ENCODE assay signal across 8 cellular contexts in genomic region chr2:148926291-148926961, GRCh38. TPM values are rescaled to one million over a fixed set of nuclear protein-coding genes. Genes with fewer than 3 reads are reported as not detected.
DNase-seq lines count a peak whose midpoint lies in the region; ATAC-seq and TF ChIP-seq lines count a peak whose summit lies in the region.

No MANE protein-coding gene starts in this region.

- H3K4me3 ChIP-seq in AG09309 (ENCODE audit: control insufficient read depth, low read depth, low read length) = no peak overlapping the region

- no peaks in the 10 kb centered on the region for H3K9me3 Mint-ChIP-seq in activated naive CD4-positive, alpha-beta T cell treated with anti-CD3 and anti-CD28 coated beads, Interleukin-2, amount 50 U/mL, for 72 hours

- TF ChIP-seq CTCF in AG09309 (IDR thresholded peaks at IDR 0.05; ENCODE audit: control insufficient read depth, insufficient read depth, low read depth, low read length, missing control alignments) = peak; percentile 78

- peak overlapping the region; percentile 85 to 91 for H3K27ac Mint-ChIP-seq in activated naive CD4-positive, alpha-beta T cell treated with anti-CD3 and anti-CD28 coated beads, Interleukin-2, amount 50 U/mL, for 72 hours

- peaks cover 6 to 17% of the 10 kb centered on the region in 2 donors for H3K36me3 Mint-ChIP-seq in activated naive CD4-positive, alpha-beta T cell treated with anti-CD3 and anti-CD28 coated beads, Interleukin-2, amount 50 U/mL, for 72 hours

- ATAC-seq in GM18858 (IDR thresholded peaks at IDR 0.05; ENCODE audit: unreplicated experiment) (peak; percentile 85), HG03066 (IDR thresholded peaks at IDR 0.05; ENCODE audit: low read depth, unreplicated experiment) (peak; percentile 89)
- ATAC-seq in activated naive CD4-positive, alpha-beta T cell treated with anti-CD3 and anti-CD28 coated beads, Interleukin-2, amount 50 U/mL, for 72 hours = peak; percentile 78 to 84

- DNase-seq in AG09309 (ENCODE audit: low read depth) (no peak), RKO (ENCODE audit: low spot score) (peak; percentile 22), hepatic stellate cell (ENCODE audit: low spot score) (peak; percentile 7), SHP77 (lab: John Stamatoyannopoulos, UW) (no peak)
- DNase-seq in activated naive CD4-positive, alpha-beta T cell treated with anti-CD3 and anti-CD28 coated beads, Interleukin-2, amount 50 U/mL, for 72 hours (ENCODE audit: low spot score in 2 of 2) = peak in 1 of 2 donors; percentile 59
- peak; percentile 44 for DNase-seq in stimulated activated CD4-positive, alpha-beta T cell treated with anti-CD3 and anti-CD28 coated beads, Interleukin-12 subunit alpha, Interleukin-12 subunit beta, amount 100 ng/mL, for 4 hours

RNA-seq across cellular contexts. Expression of gene KIF5C, which starts 51.4 kb away (rescaled TPM):
- total RNA-seq in activated naive CD4-positive, alpha-beta T cell treated with anti-CD3 and anti-CD28 coated beads, Interleukin-2, amount 50 U/mL, for 72 hours = 10 to 100 TPM; 16.4 to 26.8 TPM

Comparison
In these comparisons a context has a peak if more than half of its experiments do, and no peak if none do; other contexts are left out.
1. DNase-seq: peak in RKO (single experiment), hepatic stellate cell (single experiment) and stimulated activated CD4-positive, alpha-beta T cell treated with anti-CD3 and anti-CD28 coated beads, Interleukin-12 subunit alpha, Interleukin-12 subunit beta, amount 100 ng/mL, for 4 hours (single experiment); none in AG09309 (single experiment) and SHP77 (0 of 2).
2. Peak in every context shown above with its lines, with median percentiles within 50 percentile points of each other: ATAC-seq.